In the genomic region with DNA sequence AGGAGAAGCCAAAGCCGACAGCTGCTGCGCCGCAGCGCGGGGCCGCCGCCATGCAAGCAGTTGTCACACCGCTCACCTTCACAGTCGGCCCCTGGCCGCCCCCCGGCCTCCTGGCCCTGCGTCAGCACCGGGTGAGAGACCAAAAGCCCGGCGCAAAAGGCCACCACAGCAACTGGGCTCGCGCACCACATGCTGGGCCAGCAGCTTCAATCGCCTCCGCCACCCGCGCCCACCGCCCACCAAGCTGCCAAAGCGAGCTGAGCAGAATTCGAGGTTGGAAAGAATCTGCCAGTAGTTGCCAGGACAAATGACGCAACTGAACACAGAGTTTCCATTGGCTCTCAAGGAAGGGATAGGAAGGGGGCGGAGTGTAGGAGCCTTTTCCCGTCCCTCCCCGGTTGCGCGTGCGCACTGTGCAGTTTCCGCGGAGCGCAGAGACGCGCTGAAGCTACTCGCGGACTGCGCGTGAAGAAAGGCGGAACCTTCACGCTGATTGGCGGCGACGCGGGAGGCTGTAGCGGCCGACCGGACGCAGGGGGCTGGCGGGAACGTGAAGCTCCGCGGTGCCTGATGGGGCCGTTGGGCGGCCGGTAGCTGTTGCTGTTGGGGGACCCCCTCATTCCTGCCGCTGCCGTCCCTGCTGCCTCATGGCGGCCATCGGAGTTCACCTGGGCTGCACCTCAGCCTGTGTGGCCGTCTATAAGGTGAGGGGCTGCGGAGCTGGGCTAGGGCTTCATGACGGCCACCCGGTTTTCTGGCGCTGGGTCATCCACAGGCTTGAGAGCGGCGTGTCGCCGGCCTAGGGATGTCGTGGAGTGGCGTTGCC, we compare ENCODE assay signal across 8 cellular contexts. TPM values are rescaled to one million over a fixed set of nuclear protein-coding genes. Genes with fewer than 3 reads are reported as not detected.
DNase-seq lines count a peak whose midpoint lies in the region; ATAC-seq and TF ChIP-seq lines count a peak whose summit lies in the region.

A gene (minus strand): TSS at position 282 of the 826 bp plus-strand sequence. CDS start 91 bp downstream, at position 191.
A gene with protein sequence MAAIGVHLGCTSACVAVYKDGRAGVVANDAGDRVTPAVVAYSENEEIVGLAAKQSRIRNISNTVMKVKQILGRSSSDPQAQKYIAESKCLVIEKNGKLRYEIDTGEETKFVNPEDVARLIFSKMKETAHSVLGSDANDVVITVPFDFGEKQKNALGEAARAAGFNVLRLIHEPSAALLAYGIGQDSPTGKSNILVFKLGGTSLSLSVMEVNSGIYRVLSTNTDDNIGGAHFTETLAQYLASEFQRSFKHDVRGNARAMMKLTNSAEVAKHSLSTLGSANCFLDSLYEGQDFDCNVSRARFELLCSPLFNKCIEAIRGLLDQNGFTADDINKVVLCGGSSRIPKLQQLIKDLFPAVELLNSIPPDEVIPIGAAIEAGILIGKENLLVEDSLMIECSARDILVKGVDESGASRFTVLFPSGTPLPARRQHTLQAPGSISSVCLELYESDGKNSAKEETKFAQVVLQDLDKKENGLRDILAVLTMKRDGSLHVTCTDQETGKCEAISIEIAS (plus strand): TSS at position 551 of the 826 bp plus-strand sequence. CDS start 97 bp downstream, at position 648.
A gene with protein sequence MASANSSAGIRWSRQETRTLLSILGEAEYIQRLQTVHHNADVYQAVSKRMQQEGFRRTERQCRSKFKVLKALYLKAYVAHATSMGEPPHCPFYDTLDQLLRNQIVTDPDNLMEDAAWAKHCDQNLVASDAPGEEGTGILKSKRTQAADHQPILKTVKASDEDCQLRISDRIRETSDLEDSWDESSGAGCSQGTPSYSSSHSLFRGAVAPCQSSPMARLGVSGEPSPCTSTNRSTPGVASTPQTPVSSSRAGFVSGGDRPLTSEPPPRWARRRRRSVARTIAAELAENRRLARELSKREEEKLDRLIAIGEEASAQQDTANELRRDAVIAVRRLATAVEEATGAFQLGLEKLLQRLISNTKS (plus strand): TSS at position 551 of the 826 bp plus-strand sequence. CDS start 3,979 bp downstream, outside the sequence.

- H3K36me3 ChIP-seq in PC-9 (ENCODE audit: low read depth) (0 out of 2 replicates have a peak, but pooled peaks cover 3% of the 10 kb centered on the region), mucosa of descending colon (ENCODE audit: low read depth) (peaks cover 6% of the 10 kb centered on the region)

- H3K4me1 ChIP-seq in PC-9 (replicated peaks; ENCODE audit: insufficient read depth) (peaks cover 14% of the 10 kb centered on the region), mucosa of descending colon (ENCODE audit: low read depth) (peaks cover 9% of the 10 kb centered on the region)

- no peaks in the 10 kb centered on the region for H4K20me1 ChIP-seq in PC-9 (ENCODE audit: insufficient read depth)

- BruUV-seq in PC-9 (replicated peaks; lab: Mats Ljungman, UMichigan): no TSS peak

- no peaks in the 10 kb centered on the region for H3F3A ChIP-seq in PC-9 (ENCODE audit: insufficient read depth, low read depth)

- H3K9me3 ChIP-seq in PC-9 (ENCODE audit: insufficient read depth, low read depth) (no peaks in the 10 kb centered on the region), mucosa of descending colon (no peaks in the 10 kb centered on the region)

- TF ChIP-seq CTCF in PC-9 (conservative IDR thresholded peaks at IDR 0.05) (no peak), mucosa of descending colon (IDR thresholded peaks at IDR 0.05) (no peak)

- DNase-seq in DMS153 (lab: John Stamatoyannopoulos, UW): peak; percentile 94
- DNase-seq in Jurkat, Clone E6-1 (ENCODE audit: low read depth, low spot score): peak; percentile 98
- peak; percentile 94 to 99 for DNase-seq in PC-9
- DNase-seq in activated T-cell treated with anti-CD3 and anti-CD28 coated beads, Interleukin-2, amount 50 U/mL, for 1 hour: peak; percentile 98
- DNase-seq in epithelial cell of prostate (ENCODE audit: low read depth, low spot score): peak; percentile 93
- peak; percentile 99 to 100 (median 99) for DNase-seq in mucosa of descending colon
- peak; percentile 100 for DNase-seq in stimulated activated CD8-positive, alpha-beta memory T cell treated with anti-CD3 and anti-CD28 coated beads, Interleukin-4, amount 100 ng/mL, for 24 hours (ENCODE audit: low read depth)

- intact Hi-C loops in PC-9 (cut with micrococcal nuclease; ENCODE audit: unreplicated experiment) (loop anchor here (2.0 to 5.0 kb wide), 5 partner anchors 186 to 341 kb away; a partner anchor contains a TSS), mucosa of descending colon (cut with DNase I, micrococcal nuclease) (no loop called here)

- H3K4me2 ChIP-seq in PC-9: peak within 1 kb of the TSS; percentile 97

- ATAC-seq in GM21619 (IDR thresholded peaks at IDR 0.05; ENCODE audit: unreplicated experiment) (peak; percentile 94), mucosa of descending colon (peak; percentile 96)

- peak within 1 kb of the TSS; percentile 88 for H2AFZ ChIP-seq in PC-9

- peak within 1 kb of the TSS; percentile 90 for H3K4me3 ChIP-seq in Jurkat, Clone E6-1 (ENCODE audit: low read length)
- H3K4me3 ChIP-seq in PC-9: peak within 1 kb of the TSS; percentile 80
- H3K4me3 ChIP-seq in mucosa of descending colon: peak within 1 kb of the TSS; percentile 91

- H3K27ac ChIP-seq in PC-9: peak within 1 kb of the TSS; percentile 60
- peak within 1 kb of the TSS; percentile 61 for H3K27ac ChIP-seq in epithelial cell of prostate

- H3K27me3 ChIP-seq in PC-9 (ENCODE audit: insufficient read depth, low read depth): no peaks in the 10 kb centered on the region

- POLR2A ChIA-PET in PC-9 (lab: Charles Lee; ENCODE audit: unreplicated experiment): interaction anchor here (0.5 to 1.1 kb wide), 9 partner anchors 13 to 309 kb away, joined by 3 to 15 read pairs (median 3); a partner anchor contains a TSS

- CTCF ChIA-PET in PC-9 (lab: Charles Lee): interaction anchor here (0.6 to 1.1 kb wide), 3 partner anchors 15 to 1992 kb away, joined by 3 to 5 read pairs (median 3); no protein-coding TSS in a partner anchor

- peaks cover 39% of the 10 kb centered on the region for H3K79me2 ChIP-seq in PC-9 (ENCODE audit: low read depth)

- H3K9me2 ChIP-seq in PC-9 (ENCODE audit: insufficient read depth): no peaks in the 10 kb centered on the region

RNA-seq across cellular contexts. Expression of the first gene that starts in this region (rescaled TPM):
- not detected for polyA plus RNA-seq in Jurkat, Clone E6-1 (2012; ENCODE audit: insufficient read depth, insufficient read length)
- total RNA-seq in PC-9 (2021) (0.48 and 1.2 TPM in 2 replicates), mucosa of descending colon (1 to 10 TPM in 2 of 3 donors, under 1 TPM in 1; 0.82 to 2.4 (median 2.2) TPM)

RNA-seq across cellular contexts. Expression of the second gene that starts in this region (rescaled TPM):
- 37.2 TPM for polyA plus RNA-seq in Jurkat, Clone E6-1 (2012; ENCODE audit: insufficient read depth, insufficient read length)
- total RNA-seq in PC-9 (2021) (13.9 and 23.1 TPM in 2 replicates), mucosa of descending colon (10 to 100 TPM; 10.5 to 20.1 (median 13.3) TPM)

RNA-seq across cellular contexts. Expression of the third gene that starts in this region (rescaled TPM):
- 19.6 TPM for polyA plus RNA-seq in Jurkat, Clone E6-1 (2012; ENCODE audit: insufficient read depth, insufficient read length)
- total RNA-seq in PC-9 (2021): 8.5 and 11.6 TPM in 2 replicates
- total RNA-seq in mucosa of descending colon: 10 to 100 TPM; 11.2 to 14.1 (median 14.0) TPM

Comparison
In these comparisons a context has a peak if more than half of its experiments do, and no peak if none do; other contexts are left out.
1. Peak in every context shown above with its lines: DNase-seq, ATAC-seq, H3K4me3 ChIP-seq and H3K27ac ChIP-seq.